22 cellular contexts compared by ENCODE assay signal in the genomic region with DNA sequence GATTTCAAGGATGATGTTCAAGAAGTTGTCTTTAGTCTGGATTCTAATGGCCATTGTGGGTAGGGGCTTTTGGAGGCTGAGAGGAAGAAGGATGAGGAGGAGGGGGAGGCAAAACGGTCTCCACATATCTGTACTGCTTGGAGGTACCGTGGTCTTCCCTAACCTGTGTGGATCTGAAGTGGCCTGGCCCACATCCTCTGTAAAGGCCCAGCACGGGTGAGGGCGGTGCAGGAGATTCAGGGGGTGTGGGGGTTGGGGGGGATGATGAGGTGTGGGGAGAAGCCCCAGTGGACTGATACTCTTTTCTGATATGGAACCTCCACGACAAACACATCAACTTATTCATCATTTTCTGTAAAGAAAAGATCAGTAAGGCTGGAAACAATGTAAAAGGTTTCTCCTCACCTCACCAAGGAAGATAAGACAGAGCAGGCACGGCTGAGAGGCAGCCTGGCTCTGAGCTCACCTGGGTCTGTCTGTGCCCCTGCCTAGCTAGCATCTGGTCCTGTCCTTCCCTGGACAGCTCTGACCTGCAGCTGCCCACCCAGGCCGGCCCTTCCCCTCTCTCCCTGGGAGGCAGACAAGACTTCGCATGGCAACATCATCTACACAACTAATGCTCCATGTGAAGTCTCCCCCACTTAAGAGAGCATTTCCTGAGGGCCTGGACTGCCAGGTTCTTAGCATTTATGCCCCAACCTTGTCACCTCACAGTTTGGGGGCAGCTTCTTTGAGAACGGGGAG. TPM values are rescaled to one million over a fixed set of nuclear protein-coding genes. Genes with fewer than 3 reads are reported as not detected.
A peak's percentile ranks its signal among the peaks of the same experiment; 100 is the strongest.
DNase-seq lines count a peak whose midpoint lies in the region; ATAC-seq and TF ChIP-seq lines count a peak whose summit lies in the region.
"Had no signal": no experiment of that assay in that cellular context is flagged by ENCODE, and none has a peak within 500 bp of the region (broad histone marks: within the 10 kb centered on the region; RNA-seq: fewer than 3 reads in every experiment).

No MANE protein-coding gene starts in this region.

- H3K27me3 Mint-ChIP-seq in activated T-cell treated with anti-CD3 and anti-CD28 coated beads, Interleukin-2, amount 50 U/mL, for 4 hours (ENCODE audit: low read depth) = peaks cover 2% of the 10 kb centered on the region
- peaks cover 17% of the 10 kb centered on the region for H3K27me3 Mint-ChIP-seq in central memory CD8-positive, alpha-beta T cell
- H3K27me3 Mint-ChIP-seq: activated naive CD8-positive, alpha-beta T cell had no signal

- no peak overlapping the region for H3K4me3 Mint-ChIP-seq in activated T-cell treated with anti-CD3 and anti-CD28 coated beads, Interleukin-2, amount 50 U/mL, for 4 hours
- H3K4me3 Mint-ChIP-seq in central memory CD8-positive, alpha-beta T cell = no peak overlapping the region
- H3K4me3 Mint-ChIP-seq: activated naive CD8-positive, alpha-beta T cell; brain; nephron had no signal

- in situ Hi-C loops in GM13977 (cut with MboI; ENCODE audit: low pct_unique_long_range_greater_than_20kb, low sequenced_read_pairs, unreplicated experiment) = loop anchor here (25.0 kb wide), 1 partner anchor 307 kb away; a partner anchor contains a TSS

- no peaks in the 10 kb centered on the region for H3K36me3 Mint-ChIP-seq in activated T-cell treated with anti-CD3 and anti-CD28 coated beads, Interleukin-2, amount 50 U/mL, for 4 hours (ENCODE audit: insufficient read depth)
- H3K36me3 Mint-ChIP-seq in central memory CD8-positive, alpha-beta T cell (ENCODE audit: insufficient read depth) = peaks cover 2% of the 10 kb centered on the region
- H3K36me3 Mint-ChIP-seq: activated naive CD8-positive, alpha-beta T cell; brain had no signal

- peak overlapping the region; percentile 18 for H3K27ac Mint-ChIP-seq in central memory CD8-positive, alpha-beta T cell (ENCODE audit: low read depth)
- H3K27ac Mint-ChIP-seq: activated naive CD8-positive, alpha-beta T cell; brain; nephron had no signal

- DNase-seq in activated T-cell treated with anti-CD3 and anti-CD28 coated beads, Interleukin-2, amount 50 U/mL, for 4 hours = peak; percentile 3
- DNase-seq in activated T-cell treated with anti-CD3 and anti-CD28 coated beads, Interleukin-2, amount 50 U/mL, for 1 hour = no peak
- peak; percentile 7 for DNase-seq in GM13977 (ENCODE audit: low spot score)
- peak; percentile 7 to 11 for DNase-seq in central memory CD8-positive, alpha-beta T cell (ENCODE audit: low spot score in 2 of 2)
- DNase-seq in posterior vena cava (ENCODE audit: low spot score) = peak; percentile 53
- no peak for DNase-seq in GM20000 (ENCODE audit: low spot score)
- no peak for DNase-seq in stimulated activated CD4-positive, alpha-beta T cell treated with anti-CD3 and anti-CD28 coated beads, Interleukin-15, amount 100 ng/mL, for 24 hours
- DNase-seq in hippocampal formation (lab: John Stamatoyannopoulos, UW) = no peak
- DNase-seq: ACHN, cortex of kidney, GDM1, mesendoderm, NCI-H1417 treated with DMSO at 0.1 percent for 48 hours, small intestine, T-helper 9 cell had no signal

- intact Hi-C loops in posterior vena cava (cut with DNase I) = no loop called here

- no peak for ATAC-seq in activated T-cell treated with anti-CD3 and anti-CD28 coated beads, Interleukin-2, amount 50 U/mL, for 4 hours
- no peak for ATAC-seq in central memory CD8-positive, alpha-beta T cell (replicated peaks; ENCODE audit: extremely low read depth, poor library complexity, severe bottlenecking)
- ATAC-seq: Panc1 had no signal

- TF ChIP-seq CTCF in GM13977 (IDR thresholded peaks at IDR 0.05; ENCODE audit: extremely low read depth, insufficient read depth, missing control alignments) (no peak), GM20000 (IDR thresholded peaks at IDR 0.05; ENCODE audit: extremely low read depth, missing control alignments) (no peak)

- no peaks in the 10 kb centered on the region for H3K9me3 Mint-ChIP-seq in activated T-cell treated with anti-CD3 and anti-CD28 coated beads, Interleukin-2, amount 50 U/mL, for 4 hours
- H3K9me3 Mint-ChIP-seq in central memory CD8-positive, alpha-beta T cell = no peaks in the 10 kb centered on the region
- H3K9me3 Mint-ChIP-seq: brain, nephron had no signal

- peaks cover 45% of the 10 kb centered on the region for H3K4me1 Mint-ChIP-seq in activated T-cell treated with anti-CD3 and anti-CD28 coated beads, Interleukin-2, amount 50 U/mL, for 4 hours (ENCODE audit: low read depth)
- peaks cover 50% of the 10 kb centered on the region for H3K4me1 Mint-ChIP-seq in central memory CD8-positive, alpha-beta T cell
- H3K4me1 Mint-ChIP-seq: brain, nephron had no signal

RNA-seq across cellular contexts. Expression of a gene that starts 5.6 kb away (rescaled TPM):
- 100 to 1,000 TPM in 2 of 3 donors, 10 to 100 TPM in 1; 94.6 to 152 (median 138) TPM for total RNA-seq in activated T-cell treated with anti-CD3 and anti-CD28 coated beads, Interleukin-2, amount 50 U/mL, for 4 hours
- not detected for total RNA-seq in posterior vena cava
- total RNA-seq: kidney epithelial cell, prostate gland, subcutaneous adipose tissue had no signal

RNA-seq across cellular contexts. Expression of a gene that starts 18.7 kb away (rescaled TPM):
- 100 to 1,000 TPM; 130 to 283 (median 277) TPM for total RNA-seq in activated T-cell treated with anti-CD3 and anti-CD28 coated beads, Interleukin-2, amount 50 U/mL, for 4 hours
- total RNA-seq in posterior vena cava = not detected
- total RNA-seq: prostate gland, subcutaneous adipose tissue had no signal

RNA-seq across cellular contexts. Expression of a gene that starts 43.4 kb away (rescaled TPM):
- total RNA-seq in activated T-cell treated with anti-CD3 and anti-CD28 coated beads, Interleukin-2, amount 50 U/mL, for 4 hours = 10 to 100 TPM; 25.0 to 38.0 (median 27.1) TPM
- under 1 TPM; 0.32 to 0.62 TPM for total RNA-seq in posterior vena cava

Comparison
In these comparisons a context has a peak if more than half of its experiments do, and no peak if none do; other contexts are left out.
1. DNase-seq: peak in activated T-cell treated with anti-CD3 and anti-CD28 coated beads, Interleukin-2, amount 50 U/mL, for 4 hours (single experiment), GM13977 (single experiment), central memory CD8-positive, alpha-beta T cell (2 of 2) and posterior vena cava (single experiment); none in activated T-cell treated with anti-CD3 and anti-CD28 coated beads, Interleukin-2, amount 50 U/mL, for 1 hour (single experiment), GM20000 (single experiment), stimulated activated CD4-positive, alpha-beta T cell treated with anti-CD3 and anti-CD28 coated beads, Interleukin-15, amount 100 ng/mL, for 24 hours (single experiment) and hippocampal formation (0 of 2).
2. RNA of a gene that starts 5.6 kb away (total RNA-seq): 94.6 to 152 TPM in activated T-cell treated with anti-CD3 and anti-CD28 coated beads, Interleukin-2, amount 50 U/mL, for 4 hours; not detected in posterior vena cava; every median in the first group is over 10 times any median in the second.
3. RNA of a gene that starts 18.7 kb away (total RNA-seq): 130 to 283 TPM in activated T-cell treated with anti-CD3 and anti-CD28 coated beads, Interleukin-2, amount 50 U/mL, for 4 hours; not detected in posterior vena cava; every median in the first group is over 100 times any median in the second.
4. RNA of a gene that starts 43.4 kb away (total RNA-seq): 25.0 to 38.0 TPM in activated T-cell treated with anti-CD3 and anti-CD28 coated beads, Interleukin-2, amount 50 U/mL, for 4 hours; 0.32 to 0.62 TPM in posterior vena cava; every median in the first group is over 10 times any median in the second.